In genomic region chr19:1651061-1651547, GRCh38 we compare ENCODE assay signal across 9 cellular contexts. TPM values are rescaled to one million over a fixed set of nuclear protein-coding genes. Genes with fewer than 3 reads are reported as not detected.
DNase-seq lines count a peak whose midpoint lies in the region; ATAC-seq, FAIRE-seq and TF ChIP-seq lines count a peak whose summit lies in the region.
"Had no signal": no experiment of that assay in that cellular context is flagged by ENCODE, and none has a peak within 500 bp of the region (broad histone marks: within the 10 kb centered on the region; RNA-seq: fewer than 3 reads in every experiment).

No MANE protein-coding gene starts in this region.

- H3K4me3 ChIP-seq in GM12878 (peak overlapping the region; percentile 91), lung (peak overlapping the region; percentile 47)

- POLR2A ChIA-PET in T-cell (lab: Charles Lee) (interaction anchor here in 1 of 2 donors (0.7 kb wide), 1 partner anchor 10 kb away, joined by 5 read pairs; no protein-coding TSS in a partner anchor), GM12878 (lab: Charles Lee) (interaction anchor here (0.6 to 2.7 kb wide), 8 partner anchors 11 to 679 kb away, joined by 3 to 13 read pairs (median 6); partner anchors contain the start of gene MBD3)

- peak in 1 of 4 experiments; percentile 31 for ATAC-seq in T-cell (replicated peaks in 1 of 4)
- peak; percentile 3 for ATAC-seq in GM12878
- no peak for ATAC-seq in lung (ENCODE audit: insufficient read depth, low FRiP score)
- ATAC-seq in GM21367 (IDR thresholded peaks at IDR 0.05; ENCODE audit: unreplicated experiment), result no peak

- no peaks in the 10 kb centered on the region for H4K20me1 ChIP-seq in GM12878 (ENCODE audit: control insufficient read depth, insufficient read depth)

- peak overlapping the region; percentile 83; the same call in 1 of the 2 replicates for H3K4me2 ChIP-seq in GM12878 (ENCODE audit: control insufficient read depth, insufficient read depth)

- TF ChIP-seq CTCF in GM12878 (IDR thresholded peaks at IDR 0.05 in 2 of 3, conservative IDR thresholded peaks at IDR 0.05 in 1 of 3; ENCODE audit: control insufficient read depth in 2 of 3, extremely low read depth in 1 of 3, insufficient read depth in 1 of 3, low read depth in 3 of 3, low read length in 3 of 3), result no peak
- TF ChIP-seq CTCF in lung (IDR thresholded peaks at IDR 0.05; ENCODE audit: control extremely low read depth, extremely low read depth), result no peak

- no peak for TF ChIP-seq POLR2A in GM12878 (IDR thresholded peaks at IDR 0.05; ENCODE audit: low read depth, low read length)

- H3K4me3 Mint-ChIP-seq in T-cell, result peak overlapping the region; percentile 84 to 92 (median 88)

- H3K4me1 Mint-ChIP-seq in T-cell, result peaks cover 17 to 21% (median 20%) of the 10 kb centered on the region in 3 donors

- no peaks in the 10 kb centered on the region for H3K27me3 Mint-ChIP-seq in T-cell

- peaks cover 30% of the 10 kb centered on the region for H3K4me1 ChIP-seq in GM12878 (ENCODE audit: control insufficient read depth, insufficient read depth, low read length)
- peaks cover 3% of the 10 kb centered on the region in 2 donors for H3K4me1 ChIP-seq in lung (ENCODE audit: control insufficient read depth in 2 of 2, insufficient read depth in 2 of 2, low read length in 2 of 2)

- H3K36me3 Mint-ChIP-seq in T-cell, result peaks cover 4% of the 10 kb centered on the region

- intact Hi-C loops in GM12878 (cut with micrococcal nuclease; ENCODE audit: unreplicated experiment), result loop anchor here (2.0 kb wide), 2 partner anchors 18 to 32 kb away; no protein-coding TSS in a partner anchor

- peak overlapping the region; percentile 76 for H3K9ac ChIP-seq in GM12878 (ENCODE audit: control insufficient read depth, insufficient read depth, low read length)

- H2AFZ ChIP-seq in GM12878 (ENCODE audit: control insufficient read depth, low read depth, low read length), result no peak overlapping the region

- H3K9me3 Mint-ChIP-seq in T-cell, result no peaks in the 10 kb centered on the region

- WGBS in GM12878 (ENCODE audit: insufficient coverage, insufficient replicate concordance, low lambda C conversion rate, missing lambda C conversion rate), result under 1% methylated on average over 21 of the region's 21 CpGs
- WGBS in lung, 2 donors, result 1 to 4% methylated on average over 21 of the region's 21 CpGs

- TF ChIP-seq EP300 in GM12878 (IDR thresholded peaks at IDR 0.05; ENCODE audit: borderline replicate concordance in 1 of 2, control insufficient read depth in 1 of 2, low read depth in 2 of 2, low read length in 2 of 2), result no peak

- peak overlapping the region; percentile 79 to 93 for H3K27ac Mint-ChIP-seq in T-cell

- peak; percentile 65 for FAIRE-seq in GM12878 (lab: Jason Lieb, UNC)
- FAIRE-seq: colon had no signal

- in situ Hi-C loops in GM12878 (cut with MboI), result no loop called here

- SMC1A ChIA-PET in GM12878 (lab: Charles Lee; ENCODE audit: uncharacterized antibody, unreplicated experiment), result interaction anchor here (1.9 to 3.3 kb wide), 3 partner anchors 16 to 45 kb away, joined by 7 to 30 read pairs (median 7); no protein-coding TSS in a partner anchor

- DNase-seq in GM19240 (ENCODE audit: insufficient read length, low spot score) (peak; percentile 66), T-cell (peak; percentile 31 to 80 (median 64)), GM12878 (ENCODE audit: low read depth, low spot score) (peak; percentile 56), lung (ENCODE audit: low spot score) (no peak), middle frontal gyrus (ENCODE audit: extremely low spot score, low spot score) (no peak), cortex of kidney (lab: John Stamatoyannopoulos, UW) (no peak)
- DNase-seq in stimulated activated CD8-positive, alpha-beta memory T cell treated with anti-CD3 and anti-CD28 coated beads, Interleukin-7, amount 100 ng/mL, for 24 hours (ENCODE audit: low read depth), result peak; percentile 47

- BruUV-seq in GM12878 (replicated peaks; lab: Mats Ljungman, UMichigan), result no TSS peak

- no peaks in the 10 kb centered on the region for H3K9me3 ChIP-seq in GM12878 (replicated peaks; ENCODE audit: control insufficient read depth, insufficient read depth, low read length)
- no peaks in the 10 kb centered on the region for H3K9me3 ChIP-seq in lung (ENCODE audit: control insufficient read depth in 2 of 2, insufficient read depth in 1 of 2, low read length in 1 of 2)

- RAD21 ChIA-PET in GM12878 (lab: Charles Lee; ENCODE audit: unreplicated experiment), result interaction anchor here (0.7 to 3.1 kb wide), 9 partner anchors 14 to 105 kb away, joined by 3 to 19 read pairs (median 4); partner anchors contain the start of gene UQCR11

- CTCF ChIA-PET in T-cell (lab: Charles Lee) (interaction anchor here (0.5 to 0.6 kb wide), 2 partner anchors 108 to 175 kb away, joined by 3 to 4 read pairs; no protein-coding TSS in a partner anchor), GM12878 (lab: Yijun Ruan, JAX) (interaction anchor here (0.6 to 1.6 kb wide), 8 partner anchors 10 to 60 kb away, joined by 3 to 8 read pairs (median 4); no protein-coding TSS in a partner anchor)

- H3K36me3 ChIP-seq in GM12878 (ENCODE audit: control insufficient read depth in 2 of 2, insufficient read depth in 2 of 2, low read length in 1 of 2) (peaks cover 4 to 5% of the 10 kb centered on the region in 2 experiments; a peak in 3 of 4 replicates), lung (ENCODE audit: control insufficient read depth in 2 of 2, insufficient read depth in 2 of 2, low read length in 2 of 2) (peaks cover 0 to 22% of the 10 kb centered on the region in 2 donors)

- peaks cover 57% of the 10 kb centered on the region for H3K79me2 ChIP-seq in GM12878 (ENCODE audit: control insufficient read depth, insufficient read depth, low read length)

- no peaks in the 10 kb centered on the region for H3K27me3 ChIP-seq in GM12878 (replicated peaks in 1 of 2; ENCODE audit: control insufficient read depth in 2 of 2, insufficient read depth in 2 of 2, low read length in 1 of 2)
- no peaks in the 10 kb centered on the region for H3K27me3 ChIP-seq in lung (ENCODE audit: control insufficient read depth, insufficient read depth)

- peak overlapping the region; percentile 90 for H3K27ac ChIP-seq in GM12878 (ENCODE audit: control insufficient read depth, insufficient read depth)
- no peak overlapping the region for H3K27ac ChIP-seq in lung (ENCODE audit: low read depth in 1 of 2, low read length in 1 of 2)

- TF ChIP-seq RAD21 in GM12878 (IDR thresholded peaks at IDR 0.05; ENCODE audit: insufficient read depth, low read depth, low read length), result no peak; the same call in 1 of the 2 replicates

RNA-seq across cellular contexts. Expression of gene TCF3, which starts 1.3 kb away (rescaled TPM):
- total RNA-seq in T-cell (100 to 1,000 TPM in 2 of 5 donors, 10 to 100 TPM in 3; 63.3 to 107 (median 94.6) TPM), GM12878 (2014; rRNA removed) (147 and 165 TPM in 2 replicates), GM12878 (2014; rRNA removed; fragmentation: Illumina TruSeq; extraction: Trizol) (65.3 and 81.4 TPM in 2 replicates), GM12878 (2021) (262 and 282 TPM in 2 replicates), lung (10 to 100 TPM; 50.2 to 58.1 TPM)
- total RNA-seq in GM12878 (2013; cell fraction: nucleolus; rRNA removed), result 89.3 and 101 TPM in 2 replicates
- 129 TPM for polyA plus RNA-seq in GM12878 (2011; ENCODE audit: low read depth)
- polyA plus RNA-seq in GM12878 (2011; rRNA removed) (52.4 and 65.0 TPM in 2 replicates), GM12878 (2014; fragmentation: Illumina TruSeq; extraction: Trizol) (32.7 and 76.5 TPM in 2 replicates), GM12878 (2014; fragmentation: Nextera tagmentation; extraction: Ambion mirVana) (10 to 100 TPM in 1 of 2 experiments, 1 to 10 TPM in 1; 6.7 to 24.0 TPM), GM12878 (2014; rRNA removed) (191 and 239 TPM in 2 replicates), GM12878 (2016; fragmentation: Nextera tagmentation; extraction: Ambion mirVana) (10 to 100 TPM; 50.6 to 58.3 TPM), lung (10 to 100 TPM; 36.9 to 40.1 TPM)
- 82.5 and 151 TPM in 2 replicates for polyA plus RNA-seq in GM12878 (2011; cell fraction: cytosol; rRNA removed)
- 292 and 390 TPM in 2 replicates for polyA plus RNA-seq in GM12878 (2011; cell fraction: nucleus; rRNA removed)
- 223 and 266 TPM in 2 replicates for polyA plus RNA-seq in GM12878 (2012)
- polyA minus RNA-seq in GM12878 (2011; rRNA and poly(A)+ RNA removed), result 24.4 and 53.7 TPM in 2 replicates
- polyA minus RNA-seq in GM12878 (2011; cell fraction: cytosol; rRNA and poly(A)+ RNA removed), result 50.1 and 67.3 TPM in 2 replicates
- 29.3 and 52.0 TPM in 2 replicates for polyA minus RNA-seq in GM12878 (2011; cell fraction: nucleus; rRNA and poly(A)+ RNA removed)

RNA-seq across cellular contexts. Expression of gene UQCR11, which starts 45.8 kb away (rescaled TPM):
- 100 to 1,000 TPM; 127 to 168 (median 148) TPM for total RNA-seq in T-cell
- total RNA-seq in GM12878 (2013; cell fraction: nucleolus; rRNA removed), result 26.2 and 28.8 TPM in 2 replicates
- total RNA-seq in GM12878 (2014; rRNA removed), result 107 and 113 TPM in 2 replicates
- 28.6 and 30.2 TPM in 2 replicates for total RNA-seq in GM12878 (2014; rRNA removed; fragmentation: Illumina TruSeq; extraction: Trizol)
- total RNA-seq in GM12878 (2021), result 223 and 247 TPM in 2 replicates
- polyA plus RNA-seq in GM12878 (2011; ENCODE audit: low read depth), result 21.7 TPM
- 191 and 219 TPM in 2 replicates for polyA plus RNA-seq in GM12878 (2011; rRNA removed)
- 138 and 274 TPM in 2 replicates for polyA plus RNA-seq in GM12878 (2011; cell fraction: cytosol; rRNA removed)
- 79.3 and 87.4 TPM in 2 replicates for polyA plus RNA-seq in GM12878 (2011; cell fraction: nucleus; rRNA removed)
- polyA plus RNA-seq in GM12878 (2012), result 111 and 143 TPM in 2 replicates
- polyA plus RNA-seq in GM12878 (2014; fragmentation: Illumina TruSeq; extraction: Trizol), result 15.8 and 29.0 TPM in 2 replicates
- 100 to 1,000 TPM; 166 to 418 TPM for polyA plus RNA-seq in GM12878 (2014; fragmentation: Nextera tagmentation; extraction: Ambion mirVana)
- polyA plus RNA-seq in GM12878 (2014; rRNA removed), result 146 and 157 TPM in 2 replicates
- polyA plus RNA-seq in GM12878 (2016; fragmentation: Nextera tagmentation; extraction: Ambion mirVana), result 100 to 1,000 TPM; 520 to 586 TPM
- 13.8 and 24.5 TPM in 2 replicates for polyA minus RNA-seq in GM12878 (2011; rRNA and poly(A)+ RNA removed)
- 18.3 and 26.5 TPM in 2 replicates for polyA minus RNA-seq in GM12878 (2011; cell fraction: cytosol; rRNA and poly(A)+ RNA removed)
- 12.0 and 23.8 TPM in 2 replicates for polyA minus RNA-seq in GM12878 (2011; cell fraction: nucleus; rRNA and poly(A)+ RNA removed)
- 100 to 1,000 TPM in 1 of 2 donors, 10 to 100 TPM in 1; 35.4 to 225 TPM for total RNA-seq in lung
- polyA plus RNA-seq in lung, result 100 to 1,000 TPM; 122 to 131 TPM

RNA-seq across cellular contexts. Expression of gene MBD3, which starts 58.4 kb away (rescaled TPM):
- 10 to 100 TPM; 51.8 to 80.3 (median 75.5) TPM for total RNA-seq in T-cell
- total RNA-seq in GM12878 (2013; cell fraction: nucleolus; rRNA removed), result 37.4 and 45.4 TPM in 2 replicates
- 93.6 and 105 TPM in 2 replicates for total RNA-seq in GM12878 (2014; rRNA removed)
- total RNA-seq in GM12878 (2014; rRNA removed; fragmentation: Illumina TruSeq; extraction: Trizol), result 16.7 and 21.0 TPM in 2 replicates
- 95.9 and 107 TPM in 2 replicates for total RNA-seq in GM12878 (2021)
- 8.0 TPM for polyA plus RNA-seq in GM12878 (2011; ENCODE audit: low read depth)
- polyA plus RNA-seq in GM12878 (2011; rRNA removed), result 10.2 and 21.8 TPM in 2 replicates
- polyA plus RNA-seq in GM12878 (2011; cell fraction: cytosol; rRNA removed), result 40.6 and 75.9 TPM in 2 replicates
- 66.8 and 112 TPM in 2 replicates for polyA plus RNA-seq in GM12878 (2011; cell fraction: nucleus; rRNA removed)
- 39.0 and 47.6 TPM in 2 replicates for polyA plus RNA-seq in GM12878 (2012)
- 2.9 and 6.6 TPM in 2 replicates for polyA plus RNA-seq in GM12878 (2014; fragmentation: Illumina TruSeq; extraction: Trizol)
- 1 to 10 TPM in 1 of 2 experiments, under 1 TPM in 1; 0.13 to 1.7 TPM for polyA plus RNA-seq in GM12878 (2014; fragmentation: Nextera tagmentation; extraction: Ambion mirVana)
- polyA plus RNA-seq in GM12878 (2014; rRNA removed), result 91.0 and 117 TPM in 2 replicates
- 10 to 100 TPM; 22.0 to 40.2 TPM for polyA plus RNA-seq in GM12878 (2016; fragmentation: Nextera tagmentation; extraction: Ambion mirVana)
- 27.1 and 50.4 TPM in 2 replicates for polyA minus RNA-seq in GM12878 (2011; rRNA and poly(A)+ RNA removed)
- 25.1 and 31.5 TPM in 2 replicates for polyA minus RNA-seq in GM12878 (2011; cell fraction: cytosol; rRNA and poly(A)+ RNA removed)
- polyA minus RNA-seq in GM12878 (2011; cell fraction: nucleus; rRNA and poly(A)+ RNA removed), result 11.4 and 26.6 TPM in 2 replicates
- 100 to 1,000 TPM in 1 of 2 donors, 10 to 100 TPM in 1; 48.1 to 102 TPM for total RNA-seq in lung
- 100 to 1,000 TPM in 1 of 2 donors, 10 to 100 TPM in 1; 74.8 to 129 TPM for polyA plus RNA-seq in lung

Comparison
In these comparisons a context has a peak if more than half of its experiments do, and no peak if none do; other contexts are left out.
1. DNase-seq: peak in GM19240 (single experiment), T-cell (34 of 34), GM12878 (single experiment) and stimulated activated CD8-positive, alpha-beta memory T cell treated with anti-CD3 and anti-CD28 coated beads, Interleukin-7, amount 100 ng/mL, for 24 hours (single experiment); none in lung (single experiment), middle frontal gyrus (single experiment) and cortex of kidney (single experiment).